13 cellular contexts compared by ENCODE assay signal in genomic region chr6:45432944-45433343, GRCh38. TPM values are rescaled to one million over a fixed set of nuclear protein-coding genes. Genes with fewer than 3 reads are reported as not detected.
DNase-seq lines count a peak whose midpoint lies in the region; ATAC-seq, FAIRE-seq and TF ChIP-seq lines count a peak whose summit lies in the region.
"Had no signal": no experiment of that assay in that cellular context is flagged by ENCODE, and none has a peak within 500 bp of the region (broad histone marks: within the 10 kb centered on the region; RNA-seq: fewer than 3 reads in every experiment).

No MANE protein-coding gene starts in this region.

- FAIRE-seq in D721Med (lab: Jason Lieb, UNC), result peak; percentile 82

- no peak for DNase-seq in D721Med (ENCODE audit: insufficient read length, low spot score)
- DNase-seq in M059J (ENCODE audit: low read depth), result peak; percentile 87
- DNase-seq in astrocyte of the hippocampus (ENCODE audit: low read depth, low spot score), result peak; percentile 55
- peak; percentile 44 for DNase-seq in kidney tubule cell (ENCODE audit: low spot score)
- no peak for DNase-seq in SHP77 treated with DMSO at 0.1 percent for 48 hours (lab: John Stamatoyannopoulos, UW)
- no peak for DNase-seq in GM20000 (ENCODE audit: low spot score)
- DNase-seq: esophagus squamous epithelium; KG1; NCI-H446; SHP77; stimulated activated CD4-positive, alpha-beta T cell treated with anti-CD3 and anti-CD28 coated beads, Interleukin-4, amount 100 ng/mL, for 1 hour had no signal

- TF ChIP-seq CTCF in D721Med (IDR thresholded peaks at IDR 0.05; ENCODE audit: insufficient read depth, missing control alignments) (no peak), GM20000 (IDR thresholded peaks at IDR 0.05; ENCODE audit: extremely low read depth, missing control alignments) (no peak)

- ATAC-seq in GM21576 (IDR thresholded peaks at IDR 0.05; ENCODE audit: unreplicated experiment), result no peak
- ATAC-seq: left lobe of liver had no signal

RNA-seq across cellular contexts. Expression of gene SUPT3H, which starts 55.2 kb away (rescaled TPM):
- total RNA-seq in M059J (2014; rRNA removed; shearing (Covaris generic)), result 4.5 and 7.3 TPM in 2 replicates

Comparison
In these comparisons a context has a peak if more than half of its experiments do, and no peak if none do; other contexts are left out.
1. DNase-seq: peak in M059J (single experiment), astrocyte of the hippocampus (single experiment) and kidney tubule cell (single experiment); none in D721Med (single experiment), SHP77 treated with DMSO at 0.1 percent for 48 hours (single experiment) and GM20000 (single experiment).